In the genomic region with DNA sequence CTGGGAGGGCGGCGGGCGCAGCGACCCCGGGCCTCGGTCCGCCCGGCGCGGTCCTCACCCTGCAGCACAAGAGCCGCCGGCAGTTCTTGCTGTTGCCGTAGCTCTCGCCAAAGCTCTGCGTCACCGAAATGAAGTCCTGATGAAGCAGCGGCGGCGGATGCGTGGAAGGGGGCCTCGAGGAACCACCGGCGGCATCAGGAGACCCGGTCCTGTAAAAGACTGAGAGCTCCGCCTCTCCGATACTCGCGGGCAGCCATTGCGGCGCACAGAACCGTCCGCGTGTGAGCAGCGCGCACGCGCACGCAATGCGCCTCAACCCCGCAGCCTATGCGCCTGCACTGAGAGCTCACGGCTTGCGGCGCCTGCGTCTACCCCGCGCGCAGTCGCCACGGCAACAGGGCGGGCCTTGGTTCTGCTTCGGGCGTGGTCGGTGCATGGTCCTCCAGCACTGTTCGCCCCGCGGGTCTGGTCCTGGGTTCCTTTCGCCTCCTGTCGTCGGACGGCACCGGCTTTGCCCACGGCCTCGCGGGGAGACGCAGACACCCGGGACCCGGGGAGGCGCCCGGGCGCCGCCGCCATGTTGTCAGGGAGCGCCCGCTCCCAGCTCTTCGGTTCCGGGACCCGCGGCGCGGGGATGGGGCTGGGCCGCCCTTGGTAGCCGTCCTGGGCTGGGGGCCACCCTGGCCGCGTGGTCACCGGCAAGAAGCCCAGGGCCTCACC, we compare ENCODE assay signal across 1 cellular context.
TF ChIP-seq lines count a peak whose summit lies in the region.

No MANE protein-coding gene starts in this region.

TF ChIP-seq in HepG2, 621 proteins besides CTCF, POLR2A, EP300 and RAD21 (continued from another document and continues in another):
- TF ChIP-seq DRAP1 (CRISPR knock-in tag; IDR thresholded peaks at IDR 0.05) (peak; percentile 84; the same call in 1 of the 2 replicates), ZNF501 (CRISPR knock-in tag; IDR thresholded peaks at IDR 0.05) (peak; percentile 78; the same call in 1 of the 2 replicates), SMC3 (IDR thresholded peaks at IDR 0.05; ENCODE audit: low read length) (no peak), ZSCAN12 (CRISPR knock-in tag; IDR thresholded peaks at IDR 0.05) (peak; percentile 64; the same call in 1 of the 2 replicates), BCLAF1 (IDR thresholded peaks at IDR 0.05) (no peak), YEATS2 (CRISPR knock-in tag; IDR thresholded peaks at IDR 0.05; ENCODE audit: borderline replicate concordance) (peak; percentile 58; the same call in 1 of the 2 replicates), HCFC1 (IDR thresholded peaks at IDR 0.05; ENCODE audit: low read depth, low read length) (no peak), TBX3 (IDR thresholded peaks at IDR 0.05; ENCODE audit: borderline replicate concordance) (no peak), SUZ12 (IDR thresholded peaks at IDR 0.05; ENCODE audit: low read depth, low read length) (no peak), ZNF10 (CRISPR knock-in tag; IDR thresholded peaks at IDR 0.05; ENCODE audit: borderline replicate concordance, low read depth) (0 out of 2 replicates have a peak, but pooled peaks have one; percentile 59), ERF (CRISPR knock-in tag; IDR thresholded peaks at IDR 0.05) (peak; percentile 50; the same call in 1 of the 2 replicates), DZIP1 (CRISPR knock-in tag; IDR thresholded peaks at IDR 0.05) (no peak), ZNF777 (CRISPR knock-in tag; IDR thresholded peaks at IDR 0.05) (peak; percentile 88), ESRRA (CRISPR knock-in tag; IDR thresholded peaks at IDR 0.05; ENCODE audit: low read depth) (no peak), ZBTB8A (CRISPR knock-in tag; IDR thresholded peaks at IDR 0.05; ENCODE audit: borderline replicate concordance, low read depth) (no peak), ZNF431 (CRISPR knock-in tag; IDR thresholded peaks at IDR 0.05; ENCODE audit: borderline replicate concordance, low read depth) (no peak), PHF21A (CRISPR knock-in tag; IDR thresholded peaks at IDR 0.05) (no peak), ZNF660 (CRISPR knock-in tag; IDR thresholded peaks at IDR 0.05; ENCODE audit: borderline replicate concordance, low read depth) (0 out of 2 replicates have a peak, but pooled peaks have one; percentile 13), ZNF432 (CRISPR knock-in tag; IDR thresholded peaks at IDR 0.05; ENCODE audit: borderline replicate concordance) (no peak), ZNF543 (CRISPR knock-in tag; IDR thresholded peaks at IDR 0.05) (peak; percentile 71; the same call in 1 of the 2 replicates), NFRKB (IDR thresholded peaks at IDR 0.05) (no peak), TMF1 (CRISPR knock-in tag; IDR thresholded peaks at IDR 0.05; ENCODE audit: low read depth) (no peak), NFE2 (CRISPR knock-in tag; IDR thresholded peaks at IDR 0.05) (no peak), ZNF709 (CRISPR knock-in tag; IDR thresholded peaks at IDR 0.05) (no peak; the same call in 1 of the 2 replicates), ZFP37 (CRISPR knock-in tag; IDR thresholded peaks at IDR 0.05; ENCODE audit: borderline replicate concordance) (no peak)
- TF ChIP-seq, protein P1, sequence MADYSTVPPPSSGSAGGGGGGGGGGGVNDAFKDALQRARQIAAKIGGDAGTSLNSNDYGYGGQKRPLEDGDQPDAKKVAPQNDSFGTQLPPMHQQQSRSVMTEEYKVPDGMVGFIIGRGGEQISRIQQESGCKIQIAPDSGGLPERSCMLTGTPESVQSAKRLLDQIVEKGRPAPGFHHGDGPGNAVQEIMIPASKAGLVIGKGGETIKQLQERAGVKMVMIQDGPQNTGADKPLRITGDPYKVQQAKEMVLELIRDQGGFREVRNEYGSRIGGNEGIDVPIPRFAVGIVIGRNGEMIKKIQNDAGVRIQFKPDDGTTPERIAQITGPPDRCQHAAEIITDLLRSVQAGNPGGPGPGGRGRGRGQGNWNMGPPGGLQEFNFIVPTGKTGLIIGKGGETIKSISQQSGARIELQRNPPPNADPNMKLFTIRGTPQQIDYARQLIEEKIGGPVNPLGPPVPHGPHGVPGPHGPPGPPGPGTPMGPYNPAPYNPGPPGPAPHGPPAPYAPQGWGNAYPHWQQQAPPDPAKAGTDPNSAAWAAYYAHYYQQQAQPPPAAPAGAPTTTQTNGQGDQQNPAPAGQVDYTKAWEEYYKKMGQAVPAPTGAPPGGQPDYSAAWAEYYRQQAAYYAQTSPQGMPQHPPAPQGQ (CRISPR knock-in tag; IDR thresholded peaks at IDR 0.05; ENCODE audit: borderline replicate concordance): no peak
- TF ChIP-seq, protein P2, sequence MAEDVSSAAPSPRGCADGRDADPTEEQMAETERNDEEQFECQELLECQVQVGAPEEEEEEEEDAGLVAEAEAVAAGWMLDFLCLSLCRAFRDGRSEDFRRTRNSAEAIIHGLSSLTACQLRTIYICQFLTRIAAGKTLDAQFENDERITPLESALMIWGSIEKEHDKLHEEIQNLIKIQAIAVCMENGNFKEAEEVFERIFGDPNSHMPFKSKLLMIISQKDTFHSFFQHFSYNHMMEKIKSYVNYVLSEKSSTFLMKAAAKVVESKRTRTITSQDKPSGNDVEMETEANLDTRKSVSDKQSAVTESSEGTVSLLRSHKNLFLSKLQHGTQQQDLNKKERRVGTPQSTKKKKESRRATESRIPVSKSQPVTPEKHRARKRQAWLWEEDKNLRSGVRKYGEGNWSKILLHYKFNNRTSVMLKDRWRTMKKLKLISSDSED (CRISPR knock-in tag; IDR thresholded peaks at IDR 0.05): no peak
- TF ChIP-seq, protein P3, sequence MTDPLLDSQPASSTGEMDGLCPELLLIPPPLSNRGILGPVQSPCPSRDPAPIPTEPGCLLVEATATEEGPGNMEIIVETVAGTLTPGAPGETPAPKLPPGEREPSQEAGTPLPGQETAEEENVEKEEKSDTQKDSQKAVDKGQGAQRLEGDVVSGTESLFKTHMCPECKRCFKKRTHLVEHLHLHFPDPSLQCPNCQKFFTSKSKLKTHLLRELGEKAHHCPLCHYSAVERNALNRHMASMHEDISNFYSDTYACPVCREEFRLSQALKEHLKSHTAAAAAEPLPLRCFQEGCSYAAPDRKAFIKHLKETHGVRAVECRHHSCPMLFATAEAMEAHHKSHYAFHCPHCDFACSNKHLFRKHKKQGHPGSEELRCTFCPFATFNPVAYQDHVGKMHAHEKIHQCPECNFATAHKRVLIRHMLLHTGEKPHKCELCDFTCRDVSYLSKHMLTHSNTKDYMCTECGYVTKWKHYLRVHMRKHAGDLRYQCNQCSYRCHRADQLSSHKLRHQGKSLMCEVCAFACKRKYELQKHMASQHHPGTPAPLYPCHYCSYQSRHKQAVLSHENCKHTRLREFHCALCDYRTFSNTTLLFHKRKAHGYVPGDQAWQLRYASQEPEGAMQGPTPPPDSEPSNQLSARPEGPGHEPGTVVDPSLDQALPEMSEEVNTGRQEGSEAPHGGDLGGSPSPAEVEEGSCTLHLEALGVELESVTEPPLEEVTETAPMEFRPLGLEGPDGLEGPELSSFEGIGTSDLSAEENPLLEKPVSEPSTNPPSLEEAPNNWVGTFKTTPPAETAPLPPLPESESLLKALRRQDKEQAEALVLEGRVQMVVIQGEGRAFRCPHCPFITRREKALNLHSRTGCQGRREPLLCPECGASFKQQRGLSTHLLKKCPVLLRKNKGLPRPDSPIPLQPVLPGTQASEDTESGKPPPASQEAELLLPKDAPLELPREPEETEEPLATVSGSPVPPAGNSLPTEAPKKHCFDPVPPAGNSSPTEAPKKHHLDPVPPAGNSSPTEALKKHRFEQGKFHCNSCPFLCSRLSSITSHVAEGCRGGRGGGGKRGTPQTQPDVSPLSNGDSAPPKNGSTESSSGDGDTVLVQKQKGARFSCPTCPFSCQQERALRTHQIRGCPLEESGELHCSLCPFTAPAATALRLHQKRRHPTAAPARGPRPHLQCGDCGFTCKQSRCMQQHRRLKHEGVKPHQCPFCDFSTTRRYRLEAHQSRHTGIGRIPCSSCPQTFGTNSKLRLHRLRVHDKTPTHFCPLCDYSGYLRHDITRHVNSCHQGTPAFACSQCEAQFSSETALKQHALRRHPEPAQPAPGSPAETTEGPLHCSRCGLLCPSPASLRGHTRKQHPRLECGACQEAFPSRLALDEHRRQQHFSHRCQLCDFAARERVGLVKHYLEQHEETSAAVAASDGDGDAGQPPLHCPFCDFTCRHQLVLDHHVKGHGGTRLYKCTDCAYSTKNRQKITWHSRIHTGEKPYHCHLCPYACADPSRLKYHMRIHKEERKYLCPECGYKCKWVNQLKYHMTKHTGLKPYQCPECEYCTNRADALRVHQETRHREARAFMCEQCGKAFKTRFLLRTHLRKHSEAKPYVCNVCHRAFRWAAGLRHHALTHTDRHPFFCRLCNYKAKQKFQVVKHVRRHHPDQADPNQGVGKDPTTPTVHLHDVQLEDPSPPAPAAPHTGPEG (CRISPR knock-in tag; IDR thresholded peaks at IDR 0.05): no peak
- TF ChIP-seq, protein P4, sequence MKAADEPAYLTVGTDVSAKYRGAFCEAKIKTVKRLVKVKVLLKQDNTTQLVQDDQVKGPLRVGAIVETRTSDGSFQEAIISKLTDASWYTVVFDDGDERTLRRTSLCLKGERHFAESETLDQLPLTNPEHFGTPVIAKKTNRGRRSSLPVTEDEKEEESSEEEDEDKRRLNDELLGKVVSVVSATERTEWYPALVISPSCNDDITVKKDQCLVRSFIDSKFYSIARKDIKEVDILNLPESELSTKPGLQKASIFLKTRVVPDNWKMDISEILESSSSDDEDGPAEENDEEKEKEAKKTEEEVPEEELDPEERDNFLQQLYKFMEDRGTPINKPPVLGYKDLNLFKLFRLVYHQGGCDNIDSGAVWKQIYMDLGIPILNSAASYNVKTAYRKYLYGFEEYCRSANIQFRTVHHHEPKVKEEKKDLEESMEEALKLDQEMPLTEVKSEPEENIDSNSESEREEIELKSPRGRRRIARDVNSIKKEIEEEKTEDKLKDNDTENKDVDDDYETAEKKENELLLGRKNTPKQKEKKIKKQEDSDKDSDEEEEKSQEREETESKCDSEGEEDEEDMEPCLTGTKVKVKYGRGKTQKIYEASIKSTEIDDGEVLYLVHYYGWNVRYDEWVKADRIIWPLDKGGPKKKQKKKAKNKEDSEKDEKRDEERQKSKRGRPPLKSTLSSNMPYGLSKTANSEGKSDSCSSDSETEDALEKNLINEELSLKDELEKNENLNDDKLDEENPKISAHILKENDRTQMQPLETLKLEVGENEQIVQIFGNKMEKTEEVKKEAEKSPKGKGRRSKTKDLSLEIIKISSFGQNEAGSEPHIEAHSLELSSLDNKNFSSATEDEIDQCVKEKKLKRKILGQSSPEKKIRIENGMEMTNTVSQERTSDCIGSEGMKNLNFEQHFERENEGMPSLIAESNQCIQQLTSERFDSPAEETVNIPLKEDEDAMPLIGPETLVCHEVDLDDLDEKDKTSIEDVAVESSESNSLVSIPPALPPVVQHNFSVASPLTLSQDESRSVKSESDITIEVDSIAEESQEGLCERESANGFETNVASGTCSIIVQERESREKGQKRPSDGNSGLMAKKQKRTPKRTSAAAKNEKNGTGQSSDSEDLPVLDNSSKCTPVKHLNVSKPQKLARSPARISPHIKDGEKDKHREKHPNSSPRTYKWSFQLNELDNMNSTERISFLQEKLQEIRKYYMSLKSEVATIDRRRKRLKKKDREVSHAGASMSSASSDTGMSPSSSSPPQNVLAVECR (CRISPR knock-in tag; IDR thresholded peaks at IDR 0.05; ENCODE audit: borderline replicate concordance): peak; percentile 93; the same call in 1 of the 2 replicates
- TF ChIP-seq, protein P5, sequence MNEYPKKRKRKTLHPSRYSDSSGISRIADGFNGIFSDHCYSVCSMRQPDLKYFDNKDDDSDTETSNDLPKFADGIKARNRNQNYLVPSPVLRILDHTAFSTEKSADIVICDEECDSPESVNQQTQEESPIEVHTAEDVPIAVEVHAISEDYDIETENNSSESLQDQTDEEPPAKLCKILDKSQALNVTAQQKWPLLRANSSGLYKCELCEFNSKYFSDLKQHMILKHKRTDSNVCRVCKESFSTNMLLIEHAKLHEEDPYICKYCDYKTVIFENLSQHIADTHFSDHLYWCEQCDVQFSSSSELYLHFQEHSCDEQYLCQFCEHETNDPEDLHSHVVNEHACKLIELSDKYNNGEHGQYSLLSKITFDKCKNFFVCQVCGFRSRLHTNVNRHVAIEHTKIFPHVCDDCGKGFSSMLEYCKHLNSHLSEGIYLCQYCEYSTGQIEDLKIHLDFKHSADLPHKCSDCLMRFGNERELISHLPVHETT (CRISPR knock-in tag; conservative IDR thresholded peaks at IDR 0.05): peak; percentile 12; the same call in 1 of the 2 replicates
- TF ChIP-seq, protein P6, sequence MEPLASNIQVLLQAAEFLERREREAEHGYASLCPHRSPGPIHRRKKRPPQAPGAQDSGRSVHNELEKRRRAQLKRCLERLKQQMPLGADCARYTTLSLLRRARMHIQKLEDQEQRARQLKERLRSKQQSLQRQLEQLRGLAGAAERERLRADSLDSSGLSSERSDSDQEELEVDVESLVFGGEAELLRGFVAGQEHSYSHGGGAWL (CRISPR knock-in tag; IDR thresholded peaks at IDR 0.05): peak; percentile 33; the same call in 1 of the 2 replicates
